ENCODE assay signal across 17 cellular contexts in genomic region chr12:96360550-96360949, GRCh38. TPM values are rescaled to one million over a fixed set of nuclear protein-coding genes. Genes with fewer than 3 reads are reported as not detected.
A peak's percentile ranks its signal among the peaks of the same experiment; 100 is the strongest.
DNase-seq lines count a peak whose midpoint lies in the region; ATAC-seq, FAIRE-seq and TF ChIP-seq lines count a peak whose summit lies in the region.
"Had no signal": no experiment of that assay in that cellular context is flagged by ENCODE, and none has a peak within 500 bp of the region (broad histone marks: within the 10 kb centered on the region; RNA-seq: fewer than 3 reads in every experiment).

No MANE protein-coding gene starts in this region.

- FAIRE-seq in GM12878 (lab: Jason Lieb, UNC) (no peak), HepG2 (lab: Jason Lieb, UNC) (no peak)
- FAIRE-seq: TTC549 had no signal

- no peaks in the 10 kb centered on the region for H3K27me3 Mint-ChIP-seq in activated naive CD8-positive, alpha-beta T cell
- H3K27me3 Mint-ChIP-seq in activated naive CD8-positive, alpha-beta T cell treated with anti-CD3 and anti-CD28 coated beads, Interleukin-2, amount 50 U/mL, for 24 hours: no peaks in the 10 kb centered on the region
- H3K27me3 Mint-ChIP-seq in activated CD4-positive, alpha-beta memory T cell treated with anti-CD3 and anti-CD28 coated beads, Interleukin-2, amount 10 ng/mL, durations not matched to agents 7 days and 5 days: no peaks in the 10 kb centered on the region

- peaks cover 80% of the 10 kb centered on the region for H3K4me1 Mint-ChIP-seq in activated naive CD8-positive, alpha-beta T cell (ENCODE audit: low read depth)
- H3K4me1 Mint-ChIP-seq in activated naive CD8-positive, alpha-beta T cell treated with anti-CD3 and anti-CD28 coated beads, Interleukin-2, amount 50 U/mL, for 24 hours: peaks cover 79% of the 10 kb centered on the region
- peaks cover 39% of the 10 kb centered on the region for H3K4me1 Mint-ChIP-seq in stimulated activated effector memory CD8-positive, alpha-beta T cell treated with anti-CD3 and anti-CD28 coated beads, Interleukin-12 subunit alpha, Interleukin-12 subunit beta, amount 100 ng/mL, for 72 hours
- H3K4me1 Mint-ChIP-seq in activated CD4-positive, alpha-beta memory T cell treated with anti-CD3 and anti-CD28 coated beads, Interleukin-2, amount 10 ng/mL, durations not matched to agents 7 days and 5 days: peaks cover 15% of the 10 kb centered on the region

- SMC1A ChIA-PET in GM12878 (lab: Charles Lee; ENCODE audit: uncharacterized antibody, unreplicated experiment): interaction anchor here (1.1 to 1.9 kb wide), 3 partner anchors 13 to 23 kb away, joined by 3 to 8 read pairs (median 5); no protein-coding TSS in a partner anchor

- no TSS peak for BruUV-seq in GM12878 (replicated peaks; lab: Mats Ljungman, UMichigan)
- no TSS peak for BruUV-seq in HepG2 (replicated peaks; lab: Mats Ljungman, UMichigan)

- POLR2A ChIA-PET in GM12878 (lab: Charles Lee): interaction anchor here (1.0 to 1.4 kb wide), 2 partner anchors 10 to 11 kb away, joined by 3 read pairs; no protein-coding TSS in a partner anchor
- POLR2A ChIA-PET in HepG2 (lab: Yijun Ruan, JAX): no interaction called here
- POLR2A ChIA-PET in activated CD4-positive, alpha-beta memory T cell treated with anti-CD3 and anti-CD28 coated beads, Interleukin-2, amount 10 ng/mL, durations not matched to agents 7 days and 5 days (lab: Charles Lee): interaction anchor here (1.7 kb wide), 1 partner anchor 17 kb away, joined by 3 read pairs; no protein-coding TSS in a partner anchor

- H4K20me1 ChIP-seq in GM12878 (ENCODE audit: control insufficient read depth, insufficient read depth): no peaks in the 10 kb centered on the region
- peaks cover 12% of the 10 kb centered on the region for H4K20me1 ChIP-seq in HepG2 (ENCODE audit: insufficient read depth, low read length)
- peaks cover 9% of the 10 kb centered on the region for H4K20me1 ChIP-seq in hepatocyte (ENCODE audit: insufficient read depth, poor library complexity, severe bottlenecking)

- H3K4me3 Mint-ChIP-seq in activated naive CD8-positive, alpha-beta T cell: peak overlapping the region; percentile 35
- no peak overlapping the region for H3K4me3 Mint-ChIP-seq in activated naive CD8-positive, alpha-beta T cell treated with anti-CD3 and anti-CD28 coated beads, Interleukin-2, amount 50 U/mL, for 24 hours
- H3K4me3 Mint-ChIP-seq in stimulated activated effector memory CD8-positive, alpha-beta T cell treated with anti-CD3 and anti-CD28 coated beads, Interleukin-12 subunit alpha, Interleukin-12 subunit beta, amount 100 ng/mL, for 72 hours: no peak overlapping the region
- H3K4me3 Mint-ChIP-seq in activated CD4-positive, alpha-beta memory T cell treated with anti-CD3 and anti-CD28 coated beads, Interleukin-2, amount 10 ng/mL, durations not matched to agents 7 days and 5 days: no peak overlapping the region
- H3K4me3 Mint-ChIP-seq: nephron had no signal

- no peak for DNase-seq in activated naive CD8-positive, alpha-beta T cell treated with anti-CD3 and anti-CD28 coated beads, Interleukin-2, amount 50 U/mL, for 24 hours
- no peak for DNase-seq in GM12878 (ENCODE audit: low read depth, low spot score)
- no peak for DNase-seq in HepG2 (ENCODE audit: low spot score)
- no peak for DNase-seq in stimulated activated effector memory CD8-positive, alpha-beta T cell treated with anti-CD3 and anti-CD28 coated beads, Interleukin-12 subunit alpha, Interleukin-12 subunit beta, amount 100 ng/mL, for 72 hours (ENCODE audit: low spot score in 2 of 2)
- no peak for DNase-seq in testis
- DNase-seq in hepatocyte (ENCODE audit: low spot score): no peak
- no peak for DNase-seq in activated CD4-positive, alpha-beta memory T cell treated with anti-CD3 and anti-CD28 coated beads, Interleukin-2, amount 10 ng/mL, durations not matched to agents 7 days and 5 days
- DNase-seq: activated T-cell treated with anti-CD3 and anti-CD28 coated beads, Interleukin-2, amount 50 U/mL, for 48 hours; caudate nucleus; effector CD8-positive, alpha-beta T cell; RPMI8226; stimulated activated CD4-positive, alpha-beta T cell treated with anti-CD3 and anti-CD28 coated beads, Interleukin-15, amount 100 ng/mL, for 24 hours; stimulated activated naive CD8-positive, alpha-beta T cell treated with anti-CD3 and anti-CD28 coated beads, Interleukin-15, Interleukin-2, amounts not matched to agents 100 U/mL and 50 U/mL, for 24 hours; trophoblast cell had no signal

- no peak for TF ChIP-seq CTCF in GM12878 (IDR thresholded peaks at IDR 0.05 in 2 of 3, conservative IDR thresholded peaks at IDR 0.05 in 1 of 3; ENCODE audit: control insufficient read depth in 2 of 3, extremely low read depth in 1 of 3, insufficient read depth in 1 of 3, low read depth in 3 of 3, low read length in 3 of 3)
- TF ChIP-seq CTCF in HepG2 (CRISPR knock-in tag; IDR thresholded peaks at IDR 0.05): no peak
- no peak for TF ChIP-seq CTCF in testis (IDR thresholded peaks at IDR 0.05)
- no peak for TF ChIP-seq CTCF in hepatocyte (IDR thresholded peaks at IDR 0.05; ENCODE audit: poor library complexity)

- peaks cover 6% of the 10 kb centered on the region for H3K36me3 Mint-ChIP-seq in activated naive CD8-positive, alpha-beta T cell
- peaks cover 8% of the 10 kb centered on the region for H3K36me3 Mint-ChIP-seq in activated naive CD8-positive, alpha-beta T cell treated with anti-CD3 and anti-CD28 coated beads, Interleukin-2, amount 50 U/mL, for 24 hours (ENCODE audit: low read depth)
- peaks cover 6% of the 10 kb centered on the region for H3K36me3 Mint-ChIP-seq in stimulated activated effector memory CD8-positive, alpha-beta T cell treated with anti-CD3 and anti-CD28 coated beads, Interleukin-12 subunit alpha, Interleukin-12 subunit beta, amount 100 ng/mL, for 72 hours
- peaks cover 6% of the 10 kb centered on the region for H3K36me3 Mint-ChIP-seq in activated CD4-positive, alpha-beta memory T cell treated with anti-CD3 and anti-CD28 coated beads, Interleukin-2, amount 10 ng/mL, durations not matched to agents 7 days and 5 days (ENCODE audit: low read depth)

- H3K4me1 ChIP-seq in GM12878 (ENCODE audit: control insufficient read depth, insufficient read depth, low read length) (no peaks in the 10 kb centered on the region; the same call in 1 of the 2 replicates), HepG2 (ENCODE audit: insufficient read depth, low read length) (peaks cover 57% of the 10 kb centered on the region), testis (no peaks in the 10 kb centered on the region), hepatocyte (ENCODE audit: insufficient read depth) (peaks cover 4% of the 10 kb centered on the region)

- H3K79me2 ChIP-seq in GM12878 (ENCODE audit: control insufficient read depth, insufficient read depth, low read length): peaks cover 81% of the 10 kb centered on the region
- peaks cover 75% of the 10 kb centered on the region for H3K79me2 ChIP-seq in HepG2 (ENCODE audit: insufficient read depth, low read length)
- H3K79me2 ChIP-seq in hepatocyte: peaks cover 100% of the 10 kb centered on the region

- RAD21 ChIA-PET in GM12878 (lab: Charles Lee; ENCODE audit: unreplicated experiment): interaction anchor here (1.3 to 1.6 kb wide), 2 partner anchors 15 to 38 kb away, joined by 3 read pairs; no protein-coding TSS in a partner anchor

- intact Hi-C loops in GM12878 (cut with micrococcal nuclease; ENCODE audit: unreplicated experiment): loop anchor here (5.0 kb wide), 1 partner anchor 37 kb away; no protein-coding TSS in a partner anchor
- intact Hi-C loops in HepG2 (cut with micrococcal nuclease; ENCODE audit: unreplicated experiment): loop anchor here (2.0 kb wide), 1 partner anchor 14 kb away; no protein-coding TSS in a partner anchor
- intact Hi-C loops in testis (cut with DNase I; ENCODE audit: low total_unique reads): no loop called here

- CTCF ChIA-PET in GM12878 (lab: Yijun Ruan, JAX): interaction anchor here (0.6 to 0.9 kb wide), 2 partner anchors 10 to 132 kb away, joined by 3 read pairs; no protein-coding TSS in a partner anchor
- CTCF ChIA-PET in HepG2 (lab: Yijun Ruan, JAX; ENCODE audit: low intra/inter-chr PET ratio, low total read pairs): no interaction called here
- CTCF ChIA-PET in activated CD4-positive, alpha-beta memory T cell treated with anti-CD3 and anti-CD28 coated beads, Interleukin-2, amount 10 ng/mL, durations not matched to agents 7 days and 5 days (lab: Charles Lee): interaction anchor here (0.6 kb wide), 1 partner anchor 99 kb away, joined by 3 read pairs; no protein-coding TSS in a partner anchor

- H3K9me2 ChIP-seq in hepatocyte (replicated peaks; ENCODE audit: insufficient read depth): no peaks in the 10 kb centered on the region

- H3K4me3 ChIP-seq in GM12878 (no peak overlapping the region), HepG2 (replicated peaks in 1 of 3; ENCODE audit: insufficient read depth in 1 of 3, low read depth in 2 of 3, low read length in 3 of 3) (no peak overlapping the region), testis (no peak overlapping the region), hepatocyte (no peak overlapping the region)

- no peaks in the 10 kb centered on the region for H3K9me3 Mint-ChIP-seq in activated naive CD8-positive, alpha-beta T cell (ENCODE audit: low read depth)
- peaks cover 7% of the 10 kb centered on the region for H3K9me3 Mint-ChIP-seq in activated naive CD8-positive, alpha-beta T cell treated with anti-CD3 and anti-CD28 coated beads, Interleukin-2, amount 50 U/mL, for 24 hours
- no peaks in the 10 kb centered on the region for H3K9me3 Mint-ChIP-seq in stimulated activated effector memory CD8-positive, alpha-beta T cell treated with anti-CD3 and anti-CD28 coated beads, Interleukin-12 subunit alpha, Interleukin-12 subunit beta, amount 100 ng/mL, for 72 hours
- no peaks in the 10 kb centered on the region for H3K9me3 Mint-ChIP-seq in activated CD4-positive, alpha-beta memory T cell treated with anti-CD3 and anti-CD28 coated beads, Interleukin-2, amount 10 ng/mL, durations not matched to agents 7 days and 5 days
- H3K9me3 Mint-ChIP-seq: nephron had no signal

- H3K4me2 ChIP-seq in GM12878 (ENCODE audit: control insufficient read depth, insufficient read depth) (no peak overlapping the region), HepG2 (ENCODE audit: low read depth, low read length) (no peak overlapping the region), hepatocyte (no peak overlapping the region)

- H3K9me3 ChIP-seq in GM12878 (replicated peaks; ENCODE audit: control insufficient read depth, insufficient read depth, low read length) (no peaks in the 10 kb centered on the region), HepG2 (ENCODE audit: low read length) (no peaks in the 10 kb centered on the region), testis (no peaks in the 10 kb centered on the region), hepatocyte (ENCODE audit: low read depth) (no peaks in the 10 kb centered on the region)

- H3K27ac ChIP-seq in GM12878 (ENCODE audit: control insufficient read depth, insufficient read depth) (no peak overlapping the region), HepG2 (ENCODE audit: extremely low read length, insufficient read depth, low read length) (no peak overlapping the region), testis (no peak overlapping the region), hepatocyte (no peak overlapping the region)

- no peaks in the 10 kb centered on the region for H3K27me3 ChIP-seq in GM12878 (replicated peaks in 1 of 2; ENCODE audit: control insufficient read depth in 2 of 2, insufficient read depth in 2 of 2, low read length in 1 of 2)
- no peaks in the 10 kb centered on the region for H3K27me3 ChIP-seq in HepG2 (ENCODE audit: control insufficient read depth in 1 of 2, insufficient read depth in 2 of 2, low read length in 2 of 2)
- no peaks in the 10 kb centered on the region for H3K27me3 ChIP-seq in testis
- H3K27me3 ChIP-seq in hepatocyte: no peaks in the 10 kb centered on the region

- H3K36me3 ChIP-seq in GM12878 (ENCODE audit: control insufficient read depth in 2 of 2, insufficient read depth in 2 of 2, low read length in 1 of 2) (no peaks in the 10 kb centered on the region), HepG2 (replicated peaks in 1 of 2; ENCODE audit: control insufficient read depth in 1 of 2, insufficient read depth in 2 of 2, low read length in 2 of 2) (no peaks in the 10 kb centered on the region), testis (ENCODE audit: low read depth, missing control alignments) (no peaks in the 10 kb centered on the region), hepatocyte (replicated peaks; ENCODE audit: insufficient read depth, low read depth) (no peaks in the 10 kb centered on the region)

- TF ChIP-seq RAD21 in GM12878 (IDR thresholded peaks at IDR 0.05; ENCODE audit: insufficient read depth, low read depth, low read length) (no peak), HepG2 (CRISPR knock-in tag; IDR thresholded peaks at IDR 0.05) (no peak)

- H2AFZ ChIP-seq in GM12878 (ENCODE audit: control insufficient read depth, low read depth, low read length) (no peak overlapping the region), HepG2 (ENCODE audit: low read length) (no peak overlapping the region), hepatocyte (no peak overlapping the region)

- in situ Hi-C loops in GM12878 (cut with MboI) (no loop called here), HepG2 (cut with HindIII; ENCODE audit: extremely low pct_ligation_motif_present, low pct_unique_long_range_greater_than_20kb) (no loop called here)

- H3K27ac Mint-ChIP-seq in activated naive CD8-positive, alpha-beta T cell: peak overlapping the region; percentile 69
- no peak overlapping the region for H3K27ac Mint-ChIP-seq in activated naive CD8-positive, alpha-beta T cell treated with anti-CD3 and anti-CD28 coated beads, Interleukin-2, amount 50 U/mL, for 24 hours
- peak overlapping the region; percentile 27 for H3K27ac Mint-ChIP-seq in stimulated activated effector memory CD8-positive, alpha-beta T cell treated with anti-CD3 and anti-CD28 coated beads, Interleukin-12 subunit alpha, Interleukin-12 subunit beta, amount 100 ng/mL, for 72 hours
- no peak overlapping the region for H3K27ac Mint-ChIP-seq in activated CD4-positive, alpha-beta memory T cell treated with anti-CD3 and anti-CD28 coated beads, Interleukin-2, amount 10 ng/mL, durations not matched to agents 7 days and 5 days
- H3K27ac Mint-ChIP-seq: nephron had no signal

- H3K9ac ChIP-seq in GM12878 (ENCODE audit: control insufficient read depth, insufficient read depth, low read length) (no peak overlapping the region), HepG2 (ENCODE audit: insufficient read depth, low read depth, low read length) (no peak overlapping the region)

- no peak for ATAC-seq in activated naive CD8-positive, alpha-beta T cell treated with anti-CD3 and anti-CD28 coated beads, Interleukin-2, amount 50 U/mL, for 24 hours
- ATAC-seq in GM12878: no peak
- peak; percentile 74 for ATAC-seq in HepG2
- ATAC-seq in stimulated activated effector memory CD8-positive, alpha-beta T cell treated with anti-CD3 and anti-CD28 coated beads, Interleukin-12 subunit alpha, Interleukin-12 subunit beta, amount 100 ng/mL, for 72 hours: no peak
- ATAC-seq: stimulated activated naive CD8-positive, alpha-beta T cell treated with anti-CD3 and anti-CD28 coated beads, Interleukin-15, Interleukin-2, amounts not matched to agents 100 U/mL and 50 U/mL, for 24 hours had no signal

- TF ChIP-seq EP300 in GM12878 (IDR thresholded peaks at IDR 0.05; ENCODE audit: borderline replicate concordance in 1 of 2, control insufficient read depth in 1 of 2, low read depth in 2 of 2, low read length in 2 of 2) (no peak), HepG2 (IDR thresholded peaks at IDR 0.05; ENCODE audit: low read depth in 2 of 2, low read length in 2 of 2) (no peak), HepG2 (CRISPR knock-in tag; IDR thresholded peaks at IDR 0.05; ENCODE audit: borderline replicate concordance) (no peak)

- TF ChIP-seq POLR2A in GM12878 (IDR thresholded peaks at IDR 0.05; ENCODE audit: low read depth, low read length): no peak
- no peak for TF ChIP-seq POLR2A in HepG2 (IDR thresholded peaks at IDR 0.05; ENCODE audit: insufficient read depth in 1 of 2, low read depth in 2 of 2, low read length in 2 of 2)
- TF ChIP-seq POLR2A in testis (IDR thresholded peaks at IDR 0.05): no peak

- 78% methylated on average over 1 of the region's 1 CpG for WGBS in GM12878 (ENCODE audit: insufficient coverage, insufficient replicate concordance, low lambda C conversion rate, missing lambda C conversion rate)
- WGBS in HepG2 (ENCODE audit: low lambda C conversion rate): 85% methylated on average over 1 of the region's 1 CpG
- 56 to 79% methylated on average over 1 of the region's 1 CpG for WGBS in testis, 2 donors
- WGBS in hepatocyte (ENCODE audit: low lambda C conversion rate, missing lambda C conversion rate): 83% methylated on average over 1 of the region's 1 CpG

RNA-seq across cellular contexts. Expression of gene CDK17, which starts 39.7 kb away (rescaled TPM):
- total RNA-seq in GM12878 (2013; cell fraction: nucleolus; rRNA removed): 336 and 338 TPM in 2 replicates
- total RNA-seq in GM12878 (2014; rRNA removed) (20.7 and 27.2 TPM in 2 replicates), GM12878 (2014; rRNA removed; fragmentation: Illumina TruSeq; extraction: Trizol) (30.7 and 35.2 TPM in 2 replicates), GM12878 (2021) (22.5 and 24.1 TPM in 2 replicates), HepG2 (2016; rRNA removed; fragmentation: Illumina TruSeq; extraction: Trizol) (20.1 and 22.3 TPM in 2 replicates), testis (10 to 100 TPM; 91.5 to 100.0 TPM), hepatocyte (33.1 and 33.5 TPM in 2 replicates)
- polyA plus RNA-seq in GM12878 (2011; ENCODE audit: low read depth): 7.0 TPM
- polyA plus RNA-seq in GM12878 (2011; rRNA removed) (45.6 and 58.6 TPM in 2 replicates), GM12878 (2014; fragmentation: Illumina TruSeq; extraction: Trizol) (25.2 and 51.7 TPM in 2 replicates), GM12878 (2014; fragmentation: Nextera tagmentation; extraction: Ambion mirVana) (1 to 10 TPM; 5.6 to 6.1 TPM), GM12878 (2014; rRNA removed) (10.3 and 14.6 TPM in 2 replicates), GM12878 (2016; fragmentation: Nextera tagmentation; extraction: Ambion mirVana) (10 to 100 TPM; 15.9 to 16.0 TPM), HepG2 (2011; rRNA removed) (7.6 and 9.9 TPM in 2 replicates), testis (ENCODE audit: insufficient read depth, low read depth, low replicate concordance) (40.7 TPM), hepatocyte (10.6 and 13.8 TPM in 2 replicates)
- 15.6 and 23.9 TPM in 2 replicates for polyA plus RNA-seq in GM12878 (2011; cell fraction: cytosol; rRNA removed)
- polyA plus RNA-seq in GM12878 (2011; cell fraction: nucleus; rRNA removed): 35.5 and 43.7 TPM in 2 replicates
- polyA plus RNA-seq in GM12878 (2012): 11.3 and 18.1 TPM in 2 replicates
- 94.9 and 124 TPM in 2 replicates for polyA minus RNA-seq in GM12878 (2011; rRNA and poly(A)+ RNA removed)
- polyA minus RNA-seq in GM12878 (2011; cell fraction: cytosol; rRNA and poly(A)+ RNA removed): 39.3 and 40.5 TPM in 2 replicates
- polyA minus RNA-seq in GM12878 (2011; cell fraction: nucleus; rRNA and poly(A)+ RNA removed): 120 and 158 TPM in 2 replicates
- 12.4 and 17.6 TPM in 2 replicates for total RNA-seq in HepG2 (2016; cell fraction: cytosol; rRNA removed; fragmentation: Illumina TruSeq; extraction: Trizol; ENCODE audit: low read depth)
- 21.4 and 21.8 TPM in 2 replicates for total RNA-seq in HepG2 (2016; cell fraction: insoluble cytoplasmic fraction; rRNA removed; fragmentation: Illumina TruSeq; extraction: Trizol)
- total RNA-seq in HepG2 (2016; cell fraction: membrane; rRNA removed; fragmentation: Illumina TruSeq; extraction: Trizol): 6.8 and 8.7 TPM in 2 replicates
- 33.8 and 35.2 TPM in 2 replicates for total RNA-seq in HepG2 (2016; cell fraction: nucleus; rRNA removed; fragmentation: Illumina TruSeq; extraction: Trizol)
- 3.7 and 6.4 TPM in 2 replicates for polyA plus RNA-seq in HepG2 (2011; cell fraction: cytosol; rRNA removed)
- polyA plus RNA-seq in HepG2 (2011; cell fraction: nucleus; rRNA removed): 8.2 and 10.0 TPM in 2 replicates
- polyA plus RNA-seq in HepG2 (2012): 9.6 and 11.9 TPM in 2 replicates
- polyA plus RNA-seq in HepG2 (2016; cell fraction: cytosol; fragmentation: Illumina TruSeq; extraction: Trizol; ENCODE audit: low read depth): 0.41 and 0.44 TPM in 2 replicates
- 13.7 and 14.3 TPM in 2 replicates for polyA plus RNA-seq in HepG2 (2016; cell fraction: insoluble cytoplasmic fraction; fragmentation: Illumina TruSeq; extraction: Trizol; ENCODE audit: low read depth)
- polyA plus RNA-seq in HepG2 (2016; cell fraction: membrane; fragmentation: Illumina TruSeq; extraction: Trizol; ENCODE audit: low read depth): 1.9 and 2.1 TPM in 2 replicates
- polyA plus RNA-seq in HepG2 (2016; cell fraction: nucleus; fragmentation: Illumina TruSeq; extraction: Trizol; ENCODE audit: insufficient read depth, low read depth): 9.6 and 12.3 TPM in 2 replicates
- polyA minus RNA-seq in HepG2 (2011; rRNA and poly(A)+ RNA removed; ENCODE audit: low replicate concordance): 36.0 and 45.8 TPM in 2 replicates
- polyA minus RNA-seq in HepG2 (2011; cell fraction: cytosol; rRNA and poly(A)+ RNA removed): 25.9 and 29.8 TPM in 2 replicates
- polyA minus RNA-seq in HepG2 (2011; cell fraction: nucleus; rRNA and poly(A)+ RNA removed): 152 and 172 TPM in 2 replicates
- 10 to 100 TPM; 41.5 to 42.5 TPM for total RNA-seq in activated CD4-positive, alpha-beta memory T cell treated with anti-CD3 and anti-CD28 coated beads, Interleukin-2, amount 10 ng/mL, durations not matched to agents 7 days and 5 days

Comparison
In these comparisons a context has a peak if more than half of its experiments do, and no peak if none do; other contexts are left out.
1. H3K27ac Mint-ChIP-seq: peak in activated naive CD8-positive, alpha-beta T cell (single experiment) and stimulated activated effector memory CD8-positive, alpha-beta T cell treated with anti-CD3 and anti-CD28 coated beads, Interleukin-12 subunit alpha, Interleukin-12 subunit beta, amount 100 ng/mL, for 72 hours (single experiment); none in activated naive CD8-positive, alpha-beta T cell treated with anti-CD3 and anti-CD28 coated beads, Interleukin-2, amount 50 U/mL, for 24 hours (single experiment) and activated CD4-positive, alpha-beta memory T cell treated with anti-CD3 and anti-CD28 coated beads, Interleukin-2, amount 10 ng/mL, durations not matched to agents 7 days and 5 days (single experiment).